ENCODE assay signal across 9 cellular contexts in the genomic region with DNA sequence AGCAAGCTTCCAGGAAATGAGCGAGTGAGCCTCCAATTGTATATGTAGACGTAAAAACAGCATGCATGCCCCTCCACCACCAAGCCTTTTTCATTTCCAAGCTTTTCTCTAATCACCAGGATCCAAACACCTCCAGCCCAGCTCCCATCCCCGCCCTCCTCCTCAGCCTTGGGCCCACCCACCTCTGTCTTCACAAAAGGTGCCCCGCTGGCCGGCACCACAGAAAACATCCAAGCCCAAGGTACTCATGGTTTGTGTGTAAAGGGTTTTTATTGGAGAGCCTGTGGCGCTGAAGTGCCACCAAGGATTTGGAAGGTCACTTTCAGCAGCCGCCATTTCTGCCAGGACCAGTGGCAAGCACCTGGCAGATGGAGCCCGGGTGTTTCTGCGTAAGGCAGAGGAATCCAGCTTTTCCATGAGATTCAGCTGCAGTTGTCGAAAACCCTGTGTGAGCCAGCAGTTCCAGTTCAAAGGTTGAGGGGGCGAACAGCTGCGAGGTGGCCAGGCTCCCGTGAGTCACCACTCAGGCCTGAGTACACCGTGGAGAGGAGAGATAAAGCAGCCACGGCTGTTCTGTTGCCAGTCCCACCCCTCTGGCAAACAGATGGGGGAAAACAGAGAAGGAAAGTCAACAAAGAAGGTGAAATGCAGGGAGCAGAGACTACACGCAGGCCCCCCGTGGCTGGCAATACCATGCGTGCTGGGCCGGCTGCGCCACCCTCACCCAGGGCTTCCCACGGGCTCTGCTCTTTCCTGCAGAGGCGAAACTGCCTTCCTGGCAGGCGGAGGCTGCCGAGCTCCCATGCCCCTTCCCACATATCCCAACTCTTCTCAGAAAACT. TPM values are rescaled to one million over a fixed set of nuclear protein-coding genes. Genes with fewer than 3 reads are reported as not detected.
DNase-seq lines count a peak whose midpoint lies in the region; ATAC-seq and TF ChIP-seq lines count a peak whose summit lies in the region.
"Had no signal": no experiment of that assay in that cellular context is flagged by ENCODE, and none has a peak within 500 bp of the region (broad histone marks: within the 10 kb centered on the region; RNA-seq: fewer than 3 reads in every experiment).

No MANE protein-coding gene starts in this region.

- peaks cover 39% of the 10 kb centered on the region for H3K4me1 Mint-ChIP-seq in brain

- H3K36me3 ChIP-seq in mesenchymal stem cell (ENCODE audit: control insufficient read depth in 1 of 2, insufficient read depth in 2 of 2, low read depth in 1 of 2, low read length in 2 of 2): no peaks in the 10 kb centered on the region

- H3K27ac Mint-ChIP-seq in brain: peak overlapping the region in 4 of 5 experiments; percentile 67 to 94 (median 87)
- H3K27ac Mint-ChIP-seq: T-helper 1 cell treated with Interleukin-12 subunit alpha and Interleukin-12 subunit beta and Interleukin-4 antibody, amounts not matched to agents 30 μg/mL and 1 μg/mL, for 36 hours had no signal

- H3K4me2 ChIP-seq in mesenchymal stem cell (ENCODE audit: low read length, poor library complexity, severe bottlenecking): no peak overlapping the region

- H2AK5ac ChIP-seq in mesenchymal stem cell (ENCODE audit: low read length, severe bottlenecking): no peak overlapping the region

- peak overlapping the region; percentile 38 to 90 for H3K18ac ChIP-seq in mesenchymal stem cell (ENCODE audit: low read depth in 1 of 2, low read length in 2 of 2)

- TF ChIP-seq CTCF in 22Rv1 (IDR thresholded peaks at IDR 0.05): no peak
- TF ChIP-seq CTCF in brain (conservative IDR thresholded peaks at IDR 0.05): no peak

- peaks cover 2% of the 10 kb centered on the region for H3K27me3 Mint-ChIP-seq in brain

- ATAC-seq in GM19452 (IDR thresholded peaks at IDR 0.05; ENCODE audit: unreplicated experiment) (no peak), GM19324 (IDR thresholded peaks at IDR 0.05; ENCODE audit: low FRiP score, unreplicated experiment) (no peak)

- peak overlapping the region; percentile 60 for H2BK15ac ChIP-seq in mesenchymal stem cell (ENCODE audit: low read depth, poor library complexity, severe bottlenecking)

- no peak overlapping the region for H3K23ac ChIP-seq in mesenchymal stem cell (ENCODE audit: low read length in 2 of 2)

- peak overlapping the region in 3 of 5 experiments; percentile 26 to 51 (median 32) for H3K4me3 Mint-ChIP-seq in brain
- H3K4me3 Mint-ChIP-seq: T-helper 1 cell treated with Interleukin-12 subunit alpha and Interleukin-12 subunit beta and Interleukin-4 antibody, amounts not matched to agents 30 μg/mL and 1 μg/mL, for 36 hours had no signal

- H3K9me3 Mint-ChIP-seq in brain: no peaks in the 10 kb centered on the region
- H3K9me3 Mint-ChIP-seq: T-helper 1 cell treated with Interleukin-12 subunit alpha and Interleukin-12 subunit beta and Interleukin-4 antibody, amounts not matched to agents 30 μg/mL and 1 μg/mL, for 36 hours had no signal

- H3K4me1 ChIP-seq in mesenchymal stem cell (ENCODE audit: control insufficient read depth, insufficient read depth, low read depth, low read length): peaks cover 7% of the 10 kb centered on the region

- no peaks in the 10 kb centered on the region for H3K79me1 ChIP-seq in mesenchymal stem cell (replicated peaks; ENCODE audit: low read length, poor library complexity, severe bottlenecking)

- peak overlapping the region; percentile 18; the same call in 1 of the 2 replicates for H3K27ac ChIP-seq in 22Rv1
- no peak overlapping the region for H3K27ac ChIP-seq in mesenchymal stem cell (ENCODE audit: low read length, poor library complexity, severe bottlenecking)

- peaks cover 13% of the 10 kb centered on the region for H3K36me3 Mint-ChIP-seq in brain

- H4K91ac ChIP-seq in mesenchymal stem cell (ENCODE audit: low read length): peak overlapping the region; percentile 23

- H3K9ac ChIP-seq in mesenchymal stem cell (ENCODE audit: low read length): no peak overlapping the region

- no peaks in the 10 kb centered on the region for H3K9me3 ChIP-seq in mesenchymal stem cell (ENCODE audit: control insufficient read depth, low read length)

- no peak overlapping the region for H2AFZ ChIP-seq in mesenchymal stem cell (ENCODE audit: low read depth, low read length)

- no peak overlapping the region for H3K14ac ChIP-seq in mesenchymal stem cell (ENCODE audit: low read length in 2 of 2)

- peak overlapping the region in 1 of 2 experiments; percentile 25 for H3K4ac ChIP-seq in mesenchymal stem cell (ENCODE audit: low read depth in 1 of 2, low read length in 2 of 2)

- peak overlapping the region; percentile 29 for H2BK120ac ChIP-seq in mesenchymal stem cell (ENCODE audit: low read depth, low read length)

- H3K27me3 ChIP-seq in mesenchymal stem cell (ENCODE audit: control insufficient read depth in 1 of 2, insufficient read depth in 1 of 2, low read length in 2 of 2): no peaks in the 10 kb centered on the region

- no peak overlapping the region for H3K4me3 ChIP-seq in mesenchymal stem cell (ENCODE audit: insufficient read depth in 1 of 2, low read depth in 1 of 2, low read length in 2 of 2)

- H2BK5ac ChIP-seq in mesenchymal stem cell (ENCODE audit: low read depth, low read length, poor library complexity, severe bottlenecking): no peak overlapping the region

- WGBS in mesenchymal stem cell: 38% methylated on average over 19 of the region's 24 CpGs

- H4K8ac ChIP-seq in mesenchymal stem cell (ENCODE audit: low read length): peak overlapping the region; percentile 35

- DNase-seq in NCI-H1417 (lab: John Stamatoyannopoulos, UW) (peak; percentile 82 to 96 (median 94)), mesenchymal stem cell (peak; percentile 85), C1 segment of cervical spinal cord (lab: John Stamatoyannopoulos, UW) (no peak)
- no peak for DNase-seq in activated T-cell treated with anti-CD3 and anti-CD28 coated beads, Interleukin-2, amount 50 U/mL, for 1 hour

- peak overlapping the region; percentile 1 to 76 for H2BK12ac ChIP-seq in mesenchymal stem cell (ENCODE audit: low read length in 2 of 2)

RNA-seq across cellular contexts. Expression of a gene that starts 38.2 kb away (rescaled TPM):
- polyA plus RNA-seq in brain (ENCODE audit: insufficient read depth, low read depth, low replicate concordance): 17.9 TPM
- 3.3 TPM for polyA plus RNA-seq in mesenchymal stem cell (2013, experiment 1 of 2)
- 3.7 TPM for polyA plus RNA-seq in mesenchymal stem cell (2013, experiment 2 of 2)

Comparison
In these comparisons a context has a peak if more than half of its experiments do, and no peak if none do; other contexts are left out.
1. DNase-seq: peak in NCI-H1417 (3 of 3) and mesenchymal stem cell (single experiment); none in activated T-cell treated with anti-CD3 and anti-CD28 coated beads, Interleukin-2, amount 50 U/mL, for 1 hour (single experiment) and C1 segment of cervical spinal cord (0 of 14).